In genomic region chr19:1650627-1651009, GRCh38 we compare ENCODE assay signal across 8 cellular contexts. TPM values are rescaled to one million over a fixed set of nuclear protein-coding genes. Genes with fewer than 3 reads are reported as not detected.
DNase-seq lines count a peak whose midpoint lies in the region; ATAC-seq, FAIRE-seq and TF ChIP-seq lines count a peak whose summit lies in the region.

No MANE protein-coding gene starts in this region.

- CTCF ChIA-PET in Panc1 (lab: Charles Lee): interaction anchor here (0.6 kb wide), 1 partner anchor 199 kb away, joined by 3 read pairs; no protein-coding TSS in a partner anchor

- ATAC-seq in Panc1: no peak

- no peaks in the 10 kb centered on the region for H3K27me3 ChIP-seq in Panc1 (ENCODE audit: control insufficient read depth, insufficient read depth, low read length)
- no peaks in the 10 kb centered on the region for H3K27me3 ChIP-seq in rectal smooth muscle tissue (ENCODE audit: control insufficient read depth, insufficient read depth, low read length)

- TF ChIP-seq CTCF in Panc1 (IDR thresholded peaks at IDR 0.05): no peak

- peak overlapping the region; percentile 80 for H3K27ac ChIP-seq in Panc1 (ENCODE audit: low read length)
- H3K27ac ChIP-seq in rectal smooth muscle tissue (ENCODE audit: low read depth, low read length): peak overlapping the region; percentile 14

- TSS peak; percentile 77 for BruUV-seq in Panc1 (replicated peaks; lab: Mats Ljungman, UMichigan)

- H3K9me3 ChIP-seq in Panc1 (ENCODE audit: control insufficient read depth, insufficient read depth, low read depth, low read length): no peaks in the 10 kb centered on the region

- H3K4me3 ChIP-seq in Panc1 (ENCODE audit: low read depth in 2 of 2, low read length in 2 of 2) (peak overlapping the region; percentile 64 to 68), rectal smooth muscle tissue (ENCODE audit: low read length) (peak overlapping the region; percentile 65)

- H3K4me1 ChIP-seq in Panc1 (ENCODE audit: control insufficient read depth, insufficient read depth, low read length) (peaks cover 4% of the 10 kb centered on the region), rectal smooth muscle tissue (ENCODE audit: control insufficient read depth, insufficient read depth, low read length) (peaks cover 2% of the 10 kb centered on the region)

- H3K36me3 ChIP-seq in Panc1 (ENCODE audit: control insufficient read depth, insufficient read depth, low read length) (no peaks in the 10 kb centered on the region), rectal smooth muscle tissue (ENCODE audit: control insufficient read depth, insufficient read depth, low read length) (no peaks in the 10 kb centered on the region)

- in situ Hi-C loops in Panc1 (cut with HindIII; ENCODE audit: low pct_unique_long_range_greater_than_20kb, low sequenced_read_pairs): no loop called here

- no peak overlapping the region for H3K9ac ChIP-seq in rectal smooth muscle tissue (ENCODE audit: low read length)

- POLR2A ChIA-PET in Panc1 (lab: Charles Lee): no interaction called here

- DNase-seq in GM19239 (ENCODE audit: insufficient read length, low spot score) (no peak), Panc1 (ENCODE audit: low read depth, low spot score) (no peak), epidermal melanocyte (ENCODE audit: insufficient read length, low spot score) (peak; percentile 42), NCI-H1105 (lab: John Stamatoyannopoulos, UW) (no peak), T-helper 9 cell (no peak), HT-29 (ENCODE audit: low spot score) (no peak), DMS53 (lab: John Stamatoyannopoulos, UW) (no peak)

- FAIRE-seq in GM19239 (lab: Jason Lieb, UNC): peak; percentile 90

- intact Hi-C loops in Panc1 (cut with micrococcal nuclease; ENCODE audit: unreplicated experiment): no loop called here

RNA-seq across cellular contexts. Expression of gene TCF3, which starts 1.8 kb away (rescaled TPM):
- total RNA-seq in Panc1 (2021; ENCODE audit: unreplicated experiment): 175 TPM
- 220 TPM for polyA plus RNA-seq in Panc1 (2012; ENCODE audit: insufficient read length)
- total RNA-seq in HT-29 (2014; rRNA removed; shearing (Covaris generic)): 241 and 271 TPM in 2 replicates

RNA-seq across cellular contexts. Expression of gene UQCR11, which starts 45.4 kb away (rescaled TPM):
- total RNA-seq in Panc1 (2021; ENCODE audit: unreplicated experiment): 300 TPM
- 270 TPM for polyA plus RNA-seq in Panc1 (2012; ENCODE audit: insufficient read length)
- 121 and 155 TPM in 2 replicates for total RNA-seq in HT-29 (2014; rRNA removed; shearing (Covaris generic))

RNA-seq across cellular contexts. Expression of gene MBD3, which starts 58.0 kb away (rescaled TPM):
- 139 TPM for total RNA-seq in Panc1 (2021; ENCODE audit: unreplicated experiment)
- 96.7 TPM for polyA plus RNA-seq in Panc1 (2012; ENCODE audit: insufficient read length)
- 202 and 231 TPM in 2 replicates for total RNA-seq in HT-29 (2014; rRNA removed; shearing (Covaris generic))
